In genomic region chr20:44956410-44956809, GRCh38 we compare ENCODE assay signal across 33 cellular contexts. TPM values are rescaled to one million over a fixed set of nuclear protein-coding genes. Genes with fewer than 3 reads are reported as not detected.
DNase-seq lines count a peak whose midpoint lies in the region; ATAC-seq and TF ChIP-seq lines count a peak whose summit lies in the region.
"Had no signal": no experiment of that assay in that cellular context is flagged by ENCODE, and none has a peak within 500 bp of the region (broad histone marks: within the 10 kb centered on the region; RNA-seq: fewer than 3 reads in every experiment).

No MANE protein-coding gene starts in this region.

- H3K9me3 ChIP-seq in Karpas-422 (ENCODE audit: low read length) (no peaks in the 10 kb centered on the region), smooth muscle cell (replicated peaks; ENCODE audit: low read depth) (no peaks in the 10 kb centered on the region)
- H3K9me3 ChIP-seq: esophagus muscularis mucosa, heart right ventricle, psoas muscle, sigmoid colon, upper lobe of right lung had no signal

- no peak for TF ChIP-seq CTCF in smooth muscle cell (IDR thresholded peaks at IDR 0.05; ENCODE audit: borderline replicate concordance, insufficient read depth, poor library complexity, severe bottlenecking)

- H2AFZ ChIP-seq in Karpas-422 (ENCODE audit: low read length), result no peak overlapping the region
- no peak overlapping the region for H2AFZ ChIP-seq in smooth muscle cell (ENCODE audit: low read depth)
- H2AFZ ChIP-seq: GM23338 had no signal

- H3K79me2 ChIP-seq in Karpas-422 (ENCODE audit: low read length) (peaks cover 68% of the 10 kb centered on the region), smooth muscle cell (ENCODE audit: low read depth) (peaks cover 24% of the 10 kb centered on the region)

- H3F3A ChIP-seq in smooth muscle cell (ENCODE audit: low read depth), result peaks cover 6% of the 10 kb centered on the region

- H3K9ac ChIP-seq in Karpas-422 (ENCODE audit: low read length) (peak overlapping the region; percentile 3; the same call in 1 of the 2 replicates), smooth muscle cell (ENCODE audit: low read depth) (no peak overlapping the region)
- H3K9ac ChIP-seq: KMS-11 had no signal

- no peaks in the 10 kb centered on the region for H3K27me3 Mint-ChIP-seq in activated T-cell treated with anti-CD3 and anti-CD28 coated beads, Interleukin-2, amount 50 U/mL, for 72 hours (ENCODE audit: low read depth)
- H3K27me3 Mint-ChIP-seq in dendritic cell treated with granulocyte-macrophage colony-stimulating factor and Interleukin-4, amounts not matched to agents 40 ng/mL and 50 ng/mL, for 4 days, result no peaks in the 10 kb centered on the region
- H3K27me3 Mint-ChIP-seq in stimulated activated memory B cell treated with anti-CD40 and anti-IgM and Interleukin-4, amounts not matched to agents 10 μg/mL and 1 μg/mL and 100 μg/mL, for 72 hours, result no peaks in the 10 kb centered on the region
- H3K27me3 Mint-ChIP-seq: activated CD4-positive, alpha-beta T cell treated with anti-CD3 and anti-CD28 coated beads, Interleukin-2, amount 10 ng/mL, durations not matched to agents 24 days and 14 days; CD4-positive, CD25-positive, alpha-beta regulatory T cell; naive thymus-derived CD4-positive, alpha-beta T cell had no signal

- H3K27ac Mint-ChIP-seq in activated T-cell treated with anti-CD3 and anti-CD28 coated beads, Interleukin-2, amount 50 U/mL, for 72 hours, result peak overlapping the region; percentile 64
- H3K27ac Mint-ChIP-seq in dendritic cell treated with granulocyte-macrophage colony-stimulating factor and Interleukin-4, amounts not matched to agents 40 ng/mL and 50 ng/mL, for 4 days, result peak overlapping the region; percentile 65
- H3K27ac Mint-ChIP-seq in stimulated activated memory B cell treated with anti-CD40 and anti-IgM and Interleukin-4, amounts not matched to agents 10 μg/mL and 1 μg/mL and 100 μg/mL, for 72 hours, result peak overlapping the region; percentile 64
- H3K27ac Mint-ChIP-seq: activated CD4-positive, alpha-beta T cell treated with anti-CD3 and anti-CD28 coated beads, Interleukin-2, amount 10 ng/mL, durations not matched to agents 24 days and 14 days; GM23338 had no signal

- peaks cover 75% of the 10 kb centered on the region for H3K4me1 ChIP-seq in Karpas-422 (ENCODE audit: low read length)
- H3K4me1 ChIP-seq in smooth muscle cell (ENCODE audit: low read depth), result peaks cover 24% of the 10 kb centered on the region

- ATAC-seq in activated T-cell treated with anti-CD3 and anti-CD28 coated beads, Interleukin-2, amount 50 U/mL, for 72 hours (replicated peaks in 1 of 2), result no peak
- ATAC-seq in stimulated activated memory B cell treated with anti-CD40 and anti-IgM and Interleukin-4, amounts not matched to agents 10 μg/mL and 1 μg/mL and 100 μg/mL, for 72 hours, result no peak
- ATAC-seq in HG02763 (IDR thresholded peaks at IDR 0.05; ENCODE audit: unreplicated experiment), result no peak
- ATAC-seq: GM23338; heart right ventricle; naive thymus-derived CD4-positive, alpha-beta T cell; psoas muscle; upper lobe of right lung had no signal

- 75% methylated on average over 3 of the region's 3 CpGs for WGBS in smooth muscle cell (ENCODE audit: low lambda C conversion rate)

- no peak for DNase-seq in activated T-cell treated with anti-CD3 and anti-CD28 coated beads, Interleukin-2, amount 50 U/mL, for 72 hours
- DNase-seq in activated T-cell treated with anti-CD3 and anti-CD28 coated beads, Interleukin-2, amount 50 U/mL, for 1 hour, result no peak
- DNase-seq in Karpas-422 (no peak), putamen (ENCODE audit: low spot score) (no peak), smooth muscle cell (lab: John Stamatoyannopoulos, UW; ENCODE audit: unreplicated experiment) (no peak)
- DNase-seq: activated CD4-positive, alpha-beta T cell treated with anti-CD3 and anti-CD28 coated beads, Interleukin-2, amount 10 ng/mL, durations not matched to agents 24 days and 14 days; activated gamma-delta T cell; CD4-positive, CD25-positive, alpha-beta regulatory T cell; central memory CD4-positive, alpha-beta T cell; cortex of kidney; DND-41; endodermal cell; foreskin fibroblast; heart right ventricle; HFFc6; midbrain; naive thymus-derived CD4-positive, alpha-beta T cell; NCI-H1417; NCI-H2081 treated with DMSO at 0.1 percent for 48 hours; NCI-H345; occipital lobe; psoas muscle; SIG-M5; sigmoid colon; stimulated activated CD4-positive, alpha-beta T cell treated with anti-CD3 and anti-CD28 coated beads, Interleukin-4, amount 100 ng/mL, for 1 hour; substantia nigra; upper lobe of right lung had no signal

- H3K27ac ChIP-seq in Karpas-422 (ENCODE audit: low read length), result peak overlapping the region; percentile 48; the same call in 1 of the 2 replicates
- no peak overlapping the region for H3K27ac ChIP-seq in smooth muscle cell (ENCODE audit: low read depth)
- H3K27ac ChIP-seq: esophagus muscularis mucosa, heart right ventricle, KMS-11, psoas muscle, sigmoid colon, upper lobe of right lung had no signal

- H3K4me3 ChIP-seq in Karpas-422 (ENCODE audit: low read length) (no peak overlapping the region), smooth muscle cell (no peak overlapping the region)
- H3K4me3 ChIP-seq: esophagus muscularis mucosa, GM23338, heart right ventricle, psoas muscle, sigmoid colon, upper lobe of right lung had no signal

- H3K4me3 Mint-ChIP-seq in activated T-cell treated with anti-CD3 and anti-CD28 coated beads, Interleukin-2, amount 50 U/mL, for 72 hours, result peak overlapping the region in 1 of 2 donors; percentile 16
- H3K4me3 Mint-ChIP-seq in dendritic cell treated with granulocyte-macrophage colony-stimulating factor and Interleukin-4, amounts not matched to agents 40 ng/mL and 50 ng/mL, for 4 days, result no peak overlapping the region
- no peak overlapping the region for H3K4me3 Mint-ChIP-seq in stimulated activated memory B cell treated with anti-CD40 and anti-IgM and Interleukin-4, amounts not matched to agents 10 μg/mL and 1 μg/mL and 100 μg/mL, for 72 hours
- H3K4me3 Mint-ChIP-seq: activated CD4-positive, alpha-beta T cell treated with anti-CD3 and anti-CD28 coated beads, Interleukin-2, amount 10 ng/mL, durations not matched to agents 24 days and 14 days; CD4-positive, CD25-positive, alpha-beta regulatory T cell; endodermal cell; GM23338; HFFc6; naive thymus-derived CD4-positive, alpha-beta T cell had no signal

- no peaks in the 10 kb centered on the region for H3K9me2 ChIP-seq in Karpas-422 (replicated peaks; ENCODE audit: insufficient read depth, low read length)

- no peaks in the 10 kb centered on the region for H3K9me3 Mint-ChIP-seq in activated T-cell treated with anti-CD3 and anti-CD28 coated beads, Interleukin-2, amount 50 U/mL, for 72 hours
- no peaks in the 10 kb centered on the region for H3K9me3 Mint-ChIP-seq in dendritic cell treated with granulocyte-macrophage colony-stimulating factor and Interleukin-4, amounts not matched to agents 40 ng/mL and 50 ng/mL, for 4 days
- H3K9me3 Mint-ChIP-seq in stimulated activated memory B cell treated with anti-CD40 and anti-IgM and Interleukin-4, amounts not matched to agents 10 μg/mL and 1 μg/mL and 100 μg/mL, for 72 hours, result no peaks in the 10 kb centered on the region
- H3K9me3 Mint-ChIP-seq: activated CD4-positive, alpha-beta T cell treated with anti-CD3 and anti-CD28 coated beads, Interleukin-2, amount 10 ng/mL, durations not matched to agents 24 days and 14 days; endodermal cell; GM23338; HFFc6; naive thymus-derived CD4-positive, alpha-beta T cell had no signal

- peaks cover 38 to 54% of the 10 kb centered on the region in 2 donors for H3K36me3 Mint-ChIP-seq in activated T-cell treated with anti-CD3 and anti-CD28 coated beads, Interleukin-2, amount 50 U/mL, for 72 hours (ENCODE audit: insufficient read depth in 2 of 2)
- peaks cover 57% of the 10 kb centered on the region for H3K36me3 Mint-ChIP-seq in dendritic cell treated with granulocyte-macrophage colony-stimulating factor and Interleukin-4, amounts not matched to agents 40 ng/mL and 50 ng/mL, for 4 days (ENCODE audit: low read depth)
- H3K36me3 Mint-ChIP-seq in stimulated activated memory B cell treated with anti-CD40 and anti-IgM and Interleukin-4, amounts not matched to agents 10 μg/mL and 1 μg/mL and 100 μg/mL, for 72 hours, result peaks cover 58% of the 10 kb centered on the region

- H4K20me1 ChIP-seq in Karpas-422 (ENCODE audit: insufficient read depth, low read depth, low read length), result peaks cover 4% of the 10 kb centered on the region; the same call in 1 of the 2 replicates
- H4K20me1 ChIP-seq in smooth muscle cell (ENCODE audit: low read depth), result peaks cover 21% of the 10 kb centered on the region

- intact Hi-C loops in dendritic cell treated with granulocyte-macrophage colony-stimulating factor and Interleukin-4, amounts not matched to agents 40 ng/mL and 50 ng/mL, for 4 days (cut with micrococcal nuclease), result loop anchor here (5.0 kb wide), 1 partner anchor 36 kb away; no protein-coding TSS in a partner anchor

- H3K4me2 ChIP-seq in Karpas-422 (ENCODE audit: low read depth, low read length, poor library complexity, severe bottlenecking) (no peak overlapping the region), smooth muscle cell (no peak overlapping the region)
- H3K4me2 ChIP-seq: GM23338, KMS-11 had no signal

- peaks cover 61% of the 10 kb centered on the region for H3K4me1 Mint-ChIP-seq in activated T-cell treated with anti-CD3 and anti-CD28 coated beads, Interleukin-2, amount 50 U/mL, for 72 hours (ENCODE audit: low read depth)
- H3K4me1 Mint-ChIP-seq in dendritic cell treated with granulocyte-macrophage colony-stimulating factor and Interleukin-4, amounts not matched to agents 40 ng/mL and 50 ng/mL, for 4 days (ENCODE audit: low read depth), result peaks cover 65% of the 10 kb centered on the region
- H3K4me1 Mint-ChIP-seq in stimulated activated memory B cell treated with anti-CD40 and anti-IgM and Interleukin-4, amounts not matched to agents 10 μg/mL and 1 μg/mL and 100 μg/mL, for 72 hours, result peaks cover 81% of the 10 kb centered on the region

- no peaks in the 10 kb centered on the region for H3K27me3 ChIP-seq in Karpas-422 (ENCODE audit: low read length)
- no peaks in the 10 kb centered on the region for H3K27me3 ChIP-seq in smooth muscle cell (ENCODE audit: low read depth)
- H3K27me3 ChIP-seq: esophagus muscularis mucosa, heart right ventricle, sigmoid colon, upper lobe of right lung had no signal

- peaks cover 50% of the 10 kb centered on the region for H3K36me3 ChIP-seq in Karpas-422 (ENCODE audit: insufficient read depth, low read length)
- peaks cover 6% of the 10 kb centered on the region for H3K36me3 ChIP-seq in smooth muscle cell (ENCODE audit: low read depth)

RNA-seq across cellular contexts. Expression of gene TOMM34, which starts 3.8 kb away (rescaled TPM):
- total RNA-seq in activated T-cell treated with anti-CD3 and anti-CD28 coated beads, Interleukin-2, amount 50 U/mL, for 72 hours, result 10 to 100 TPM; 43.5 to 46.8 TPM
- total RNA-seq in Karpas-422 (2014; rRNA removed; shearing (Covaris generic); ENCODE audit: low replicate concordance), result 29.4 and 42.7 TPM in 2 replicates
- 24.4 and 34.9 TPM in 2 replicates for total RNA-seq in smooth muscle cell
- 27.2 and 50.0 TPM in 2 replicates for polyA plus RNA-seq in smooth muscle cell

RNA-seq across cellular contexts. Expression of gene STK4, which starts 9.9 kb away (rescaled TPM):
- 100 to 1,000 TPM; 161 to 162 TPM for total RNA-seq in activated T-cell treated with anti-CD3 and anti-CD28 coated beads, Interleukin-2, amount 50 U/mL, for 72 hours
- total RNA-seq in Karpas-422 (2014; rRNA removed; shearing (Covaris generic); ENCODE audit: low replicate concordance), result 60.8 and 89.0 TPM in 2 replicates
- total RNA-seq in smooth muscle cell, result 24.2 and 33.5 TPM in 2 replicates
- 16.8 and 24.8 TPM in 2 replicates for polyA plus RNA-seq in smooth muscle cell

RNA-seq across cellular contexts. Expression of gene PABPC1L, which starts 46.5 kb away (rescaled TPM):
- total RNA-seq in activated T-cell treated with anti-CD3 and anti-CD28 coated beads, Interleukin-2, amount 50 U/mL, for 72 hours, result 100 to 1,000 TPM; 138 to 162 TPM
- 68.3 and 81.0 TPM in 2 replicates for total RNA-seq in Karpas-422 (2014; rRNA removed; shearing (Covaris generic); ENCODE audit: low replicate concordance)
- 12.0 and 12.3 TPM in 2 replicates for total RNA-seq in smooth muscle cell
- 8.8 and 8.9 TPM in 2 replicates for polyA plus RNA-seq in smooth muscle cell
